Comparison of ENCODE assay signal across 9 cellular contexts in the genomic region with DNA sequence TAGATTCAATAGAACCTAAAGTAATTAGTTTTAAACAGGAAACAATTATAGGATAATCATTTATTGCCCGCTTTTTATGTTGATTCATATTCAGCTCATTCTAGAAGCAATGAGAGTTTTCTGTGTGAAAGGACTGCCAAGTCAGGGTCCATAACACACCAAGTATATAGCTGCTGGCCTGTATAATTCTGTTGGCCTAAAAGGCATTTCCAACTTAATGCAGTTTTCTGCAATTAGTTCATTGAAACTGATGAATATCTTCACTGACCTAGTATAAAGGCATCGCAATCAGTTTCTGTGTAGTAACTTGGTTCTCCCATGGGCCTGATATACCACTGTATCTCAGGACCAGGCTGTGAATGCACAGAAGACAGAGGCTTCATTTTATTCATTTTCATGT.
"Had no signal": no experiment of that assay in that cellular context is flagged by ENCODE, and none has a peak within 500 bp of the region (broad histone marks: within the 10 kb centered on the region; RNA-seq: fewer than 3 reads in every experiment).

No MANE protein-coding gene starts in this region.

- ATAC-seq: GM23338, HCT116 had no signal

- H3K9me3 ChIP-seq: HAP-1 had no signal

- H3K27ac ChIP-seq: GM23248 had no signal

- DNase-seq: GM23248, GOT3, H7, H9, HCEC 1CT, HFFc6 had no signal

- H3K4me2 ChIP-seq: GM23338 had no signal

- H3K9ac ChIP-seq: GM23248 had no signal

- H2AFZ ChIP-seq: GM23248, GM23338 had no signal

- H3K4me1 ChIP-seq: HAP-1 had no signal

- H3K4me3 ChIP-seq: GM23248, GM23338, HAP-1 had no signal
